ENCODE assay signal across 8 cellular contexts in the genomic region with DNA sequence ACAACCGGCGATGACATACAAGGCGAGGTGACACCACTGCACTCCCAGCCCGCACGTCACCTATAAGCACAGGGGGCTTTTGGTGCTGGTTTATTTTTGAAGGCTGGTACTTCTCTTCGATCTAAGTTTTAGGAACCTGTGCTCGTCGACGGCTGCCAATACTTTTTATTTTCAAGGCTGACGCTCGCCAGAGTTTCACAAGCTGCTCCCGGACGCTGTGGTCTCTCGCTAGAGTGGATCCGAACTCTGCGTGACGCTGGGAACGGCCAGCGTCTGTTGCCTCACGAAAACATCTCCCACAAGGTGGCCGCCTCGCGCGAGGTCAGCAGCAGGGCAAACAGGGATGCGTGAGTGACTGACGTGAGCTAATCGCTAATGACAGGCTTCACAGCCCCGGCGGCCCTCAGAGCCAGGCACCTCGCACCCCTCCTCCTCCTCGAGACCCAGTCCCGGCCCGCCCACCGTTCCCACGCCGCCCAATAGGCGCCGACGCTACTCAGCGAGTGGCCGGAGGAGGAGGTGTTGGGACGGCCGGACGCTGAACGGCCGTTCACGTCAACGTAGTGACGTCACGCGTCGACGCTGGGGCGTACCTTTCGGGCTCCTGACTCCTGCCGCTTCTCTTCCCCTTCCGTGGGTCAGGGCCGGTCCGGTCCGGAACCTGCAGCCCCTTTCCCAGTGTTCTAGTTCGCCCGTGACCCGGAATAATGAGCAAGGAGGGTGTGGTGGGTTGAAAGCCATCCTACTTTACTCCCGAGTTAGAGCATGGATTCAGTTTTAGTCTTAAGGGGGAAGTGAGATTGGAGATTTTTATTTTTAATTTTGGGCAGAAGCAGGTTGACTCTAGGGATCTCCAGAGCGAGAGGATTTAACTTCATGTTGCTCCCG.
DNase-seq lines count a peak whose midpoint lies in the region; ATAC-seq and FAIRE-seq lines count a peak whose summit lies in the region.

TSS of gene CLCN3 (plus strand) at position 621 of the 888 bp plus-strand sequence. CDS start 15,351 bp downstream, outside the sequence.

- peak; percentile 94 for ATAC-seq in GM21367 (IDR thresholded peaks at IDR 0.05; ENCODE audit: unreplicated experiment)
- peak; percentile 75 for ATAC-seq in effector memory CD8-positive, alpha-beta T cell (replicated peaks)

- H3K27me3 Mint-ChIP-seq in effector memory CD8-positive, alpha-beta T cell = no peaks in the 10 kb centered on the region

- H3K4me3 Mint-ChIP-seq in effector memory CD8-positive, alpha-beta T cell = peak within 1 kb of the TSS; percentile 96 to 97

- peaks cover 32% of the 10 kb centered on the region for H3K36me3 Mint-ChIP-seq in effector memory CD8-positive, alpha-beta T cell (ENCODE audit: insufficient read depth)

- FAIRE-seq in HTR-8/SVneo (lab: Jason Lieb, UNC) = peak; percentile 99

- peaks cover 35 to 40% of the 10 kb centered on the region in 2 donors for H3K4me1 Mint-ChIP-seq in effector memory CD8-positive, alpha-beta T cell (ENCODE audit: low read depth in 2 of 2)

- no peaks in the 10 kb centered on the region for H3K9me3 Mint-ChIP-seq in effector memory CD8-positive, alpha-beta T cell

- H3K27ac Mint-ChIP-seq in effector memory CD8-positive, alpha-beta T cell = peak within 1 kb of the TSS; percentile 99

- DNase-seq in COLO829 (ENCODE audit: low spot score) (peak; percentile 92), HTR-8/SVneo (ENCODE audit: insufficient read length, low spot score) (peak; percentile 93), NOMO-1 treated with dmso at 0.1 percent for 144 hours (lab: John Stamatoyannopoulos, UW; ENCODE audit: unreplicated experiment) (peak; percentile 94), medulla oblongata (ENCODE audit: extremely low spot score) (peak; percentile 99)
- peak; percentile 72 to 89 (median 83) for DNase-seq in activated CD8-positive, alpha-beta memory T cell treated with anti-CD3 and anti-CD28 coated beads for 48 hours (ENCODE audit: low read depth in 2 of 3, low spot score in 2 of 3)
- peak; percentile 86 to 89 (median 88) for DNase-seq in effector memory CD8-positive, alpha-beta T cell
- DNase-seq in stimulated activated CD8-positive, alpha-beta memory T cell treated with anti-CD3 and anti-CD28 coated beads, Interleukin-12 subunit alpha, Interleukin-12 subunit beta, amount 100 ng/mL, for 1 hour (ENCODE audit: low read depth) = peak; percentile 79

Comparison
In these comparisons a context has a peak if more than half of its experiments do, and no peak if none do; other contexts are left out.
1. Peak in every context shown above with its lines: DNase-seq and ATAC-seq.